ENCODE assay signal across 11 cellular contexts in the genomic region with DNA sequence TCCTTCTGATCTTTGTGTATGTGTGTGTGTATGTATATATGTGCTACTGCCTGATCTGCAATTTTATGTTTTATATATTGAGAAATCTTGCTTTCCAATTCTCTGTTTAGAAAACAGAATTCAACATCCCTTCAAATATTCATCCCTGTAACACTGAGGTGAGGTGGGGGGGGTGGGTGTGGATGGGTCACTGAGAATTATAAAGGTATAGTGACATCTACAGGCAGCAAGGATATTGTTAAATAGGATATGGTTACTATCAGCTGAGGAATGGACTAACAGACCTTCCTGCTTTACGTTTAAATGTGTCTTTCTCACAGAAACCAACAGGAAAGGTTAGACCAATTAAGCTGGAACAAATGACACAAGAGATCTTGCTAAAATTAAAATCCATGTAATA. TPM values are rescaled to one million over a fixed set of nuclear protein-coding genes. Genes with fewer than 3 reads are reported as not detected.
A peak's percentile ranks its signal among the peaks of the same experiment; 100 is the strongest.
DNase-seq lines count a peak whose midpoint lies in the region; ATAC-seq and TF ChIP-seq lines count a peak whose summit lies in the region.
"Had no signal": no experiment of that assay in that cellular context is flagged by ENCODE, and none has a peak within 500 bp of the region (broad histone marks: within the 10 kb centered on the region; RNA-seq: fewer than 3 reads in every experiment).

No MANE protein-coding gene starts in this region.

- in situ Hi-C loops in GM13976 (cut with MboI; ENCODE audit: low sequenced_read_pairs, unreplicated experiment) = no loop called here

- H3K4me3 ChIP-seq in fibroblast of pulmonary artery (replicated peaks; ENCODE audit: low read depth, low read length) (no peak overlapping the region), spleen (no peak overlapping the region), right cardiac atrium (ENCODE audit: low read length) (no peak overlapping the region)

- H3K27me3 ChIP-seq in spleen (replicated peaks in 1 of 7) (no peaks in the 10 kb centered on the region), right cardiac atrium (ENCODE audit: control insufficient read depth, insufficient read depth) (no peaks in the 10 kb centered on the region)

- H3K27ac ChIP-seq in spleen (no peak overlapping the region), right cardiac atrium (ENCODE audit: low read length) (no peak overlapping the region)

- DNase-seq in AG08396 (ENCODE audit: low spot score) = peak; percentile 10
- peak; percentile 2 for DNase-seq in NCI-H82 treated with DMSO at 0.1 percent for 48 hours (lab: John Stamatoyannopoulos, UW; ENCODE audit: unreplicated experiment)
- DNase-seq in fibroblast of pulmonary artery (ENCODE audit: low read depth) = peak; percentile 3
- DNase-seq in GM13976 (ENCODE audit: low spot score) = no peak
- no peak for DNase-seq in spleen
- DNase-seq in NCI-H146 treated with DMSO at 0.1 percent for 48 hours (lab: John Stamatoyannopoulos, UW; ENCODE audit: unreplicated experiment) = no peak
- DNase-seq in right cardiac atrium = no peak
- DNase-seq: activated naive CD4-positive, alpha-beta T cell treated with anti-CD3 and anti-CD28 coated beads, Interleukin-2, amount 10 ng/mL, durations not matched to agents 7 days and 5 days; COR-L47 had no signal

- no peaks in the 10 kb centered on the region for H3K36me3 ChIP-seq in spleen

- WGBS in spleen, 5 donors = 0 to 12% (median 5%) methylated on average over 1 of the region's 1 CpG
- 16% methylated on average over 1 of the region's 1 CpG for WGBS in right cardiac atrium

- no peak for TF ChIP-seq POLR2A in spleen (IDR thresholded peaks at IDR 0.05)

- ATAC-seq in GM21529 (IDR thresholded peaks at IDR 0.05; ENCODE audit: unreplicated experiment) (peak; percentile 59), right cardiac atrium (no peak)

- intact Hi-C loops in spleen (cut with DNase I; ENCODE audit: low total_unique reads) (no loop called here), right cardiac atrium (cut with DNase I) (no loop called here)

- peak; percentile 3 for TF ChIP-seq CTCF in fibroblast of pulmonary artery (IDR thresholded peaks at IDR 0.05; ENCODE audit: low read length, missing control alignments)
- no peak for TF ChIP-seq CTCF in GM13976 (IDR thresholded peaks at IDR 0.05; ENCODE audit: borderline replicate concordance, control extremely low read depth, extremely low read depth, insufficient read depth, missing control alignments)
- TF ChIP-seq CTCF in spleen (IDR thresholded peaks at IDR 0.05 in 8 of 11, conservative IDR thresholded peaks at IDR 0.05 in 3 of 11) = no peak

- H3K4me1 ChIP-seq in spleen (no peaks in the 10 kb centered on the region), right cardiac atrium (ENCODE audit: control insufficient read depth, insufficient read depth, low read length) (no peaks in the 10 kb centered on the region)

- no peaks in the 10 kb centered on the region for H3K9me3 ChIP-seq in spleen
- no peaks in the 10 kb centered on the region for H3K9me3 ChIP-seq in right cardiac atrium (ENCODE audit: control insufficient read depth, low read length)

RNA-seq across cellular contexts. Expression of a gene that starts 19.0 kb away (rescaled TPM):
- total RNA-seq in spleen (not detected), right cardiac atrium (not detected)
- polyA plus RNA-seq in spleen (not detected), right cardiac atrium (not detected)
- total RNA-seq: myocyte had no signal

RNA-seq across cellular contexts. Expression of a gene that starts 34.1 kb away (rescaled TPM):
- not detected for total RNA-seq in spleen
- polyA plus RNA-seq in spleen = under 1 TPM in 1 of 3 donors, not detected in 2; 0.02 TPM
- not detected for total RNA-seq in right cardiac atrium
- polyA plus RNA-seq in right cardiac atrium = not detected
- total RNA-seq: myocyte had no signal

RNA-seq across cellular contexts. Expression of a gene that starts 45.5 kb away (rescaled TPM):
- total RNA-seq in spleen = not detected
- polyA plus RNA-seq in spleen = not detected
- not detected for total RNA-seq in right cardiac atrium
- polyA plus RNA-seq in right cardiac atrium = not detected
- total RNA-seq: myocyte had no signal

RNA-seq across cellular contexts. Expression of a gene that starts 50.6 kb away (rescaled TPM):
- total RNA-seq in spleen = not detected
- not detected for polyA plus RNA-seq in spleen
- not detected for total RNA-seq in right cardiac atrium
- polyA plus RNA-seq in right cardiac atrium = not detected
- total RNA-seq: myocyte had no signal

Comparison
In these comparisons a context has a peak if more than half of its experiments do, and no peak if none do; other contexts are left out.
1. DNase-seq: peak in AG08396 (single experiment), NCI-H82 treated with DMSO at 0.1 percent for 48 hours (single experiment) and fibroblast of pulmonary artery (single experiment); none in GM13976 (single experiment), spleen (single experiment), NCI-H146 treated with DMSO at 0.1 percent for 48 hours (single experiment) and right cardiac atrium (0 of 3).